In genomic region chr12:121989266-121989950, GRCh38 we compare ENCODE assay signal across 21 cellular contexts. TPM values are rescaled to one million over a fixed set of nuclear protein-coding genes. Genes with fewer than 3 reads are reported as not detected.
A peak's percentile ranks its signal among the peaks of the same experiment; 100 is the strongest.
DNase-seq lines count a peak whose midpoint lies in the region; ATAC-seq and TF ChIP-seq lines count a peak whose summit lies in the region.
"Had no signal": no experiment of that assay in that cellular context is flagged by ENCODE, and none has a peak within 500 bp of the region (broad histone marks: within the 10 kb centered on the region; RNA-seq: fewer than 3 reads in every experiment).

No MANE protein-coding gene starts in this region.

- no peak overlapping the region for H2AFZ ChIP-seq in OCI-LY3 (ENCODE audit: low read depth, low read length)
- H2AFZ ChIP-seq in neural progenitor cell (replicated peaks), result no peak overlapping the region

- H3K4me1 ChIP-seq in OCI-LY3 (ENCODE audit: low read length), result peaks cover 42% of the 10 kb centered on the region
- no peaks in the 10 kb centered on the region for H3K4me1 ChIP-seq in neural progenitor cell
- H3K4me1 ChIP-seq in endodermal cell (ENCODE audit: control insufficient read depth, insufficient read depth, low read length), result no peaks in the 10 kb centered on the region

- WGBS in endodermal cell (ENCODE audit: insufficient coverage in 1 of 2, insufficient read length in 1 of 2), 2 experiments, result 91 to 97% methylated on average over 4 to 11 of the region's 12 CpGs

- peak; percentile 63 for DNase-seq in DMS153 treated with DMSO at 0.1 percent for 48 hours (lab: John Stamatoyannopoulos, UW; ENCODE audit: unreplicated experiment)
- DNase-seq in NCI-H146 (lab: John Stamatoyannopoulos, UW), result peak; percentile 81
- no peak for DNase-seq in neural progenitor cell (ENCODE audit: low spot score)
- DNase-seq in activated T-cell treated with anti-CD3 and anti-CD28 coated beads, Interleukin-2, amount 50 U/mL, for 72 hours, result no peak
- DNase-seq in endodermal cell, result no peak
- DNase-seq: activated CD4-positive, alpha-beta memory T cell treated with anti-CD3 and anti-CD28 coated beads for 36 hours; activated gamma-delta T cell; activated naive CD8-positive, alpha-beta T cell treated with anti-CD3 and anti-CD28 coated beads, Interleukin-2, amount 50 U/mL, for 24 hours; CD8-positive, alpha-beta T cell; DMS53; GF-D8; left ventricle myocardium superior; NCI-H524 treated with DMSO at 0.1 percent for 48 hours; trophoblast cell had no signal

- no peak overlapping the region; the same call in 1 of the 2 replicates for H3K4me3 ChIP-seq in OCI-LY3 (ENCODE audit: low read length)
- no peak overlapping the region for H3K4me3 ChIP-seq in neural progenitor cell
- H3K4me3 ChIP-seq in endodermal cell (ENCODE audit: low read length), result no peak overlapping the region

- H3K79me2 ChIP-seq in OCI-LY3 (ENCODE audit: low read length), result no peaks in the 10 kb centered on the region
- H3K79me2 ChIP-seq in neural progenitor cell (ENCODE audit: low read depth), result no peaks in the 10 kb centered on the region

- no peak for TF ChIP-seq CTCF in OCI-LY3 (IDR thresholded peaks at IDR 0.05; ENCODE audit: low read depth, low read length)
- TF ChIP-seq CTCF in neural progenitor cell (IDR thresholded peaks at IDR 0.05), result no peak
- no peak for TF ChIP-seq CTCF in endodermal cell (conservative IDR thresholded peaks at IDR 0.05)

- H3K27me3 ChIP-seq in OCI-LY3 (ENCODE audit: low read depth, low read length) (no peaks in the 10 kb centered on the region), neural progenitor cell (no peaks in the 10 kb centered on the region), endodermal cell (ENCODE audit: control insufficient read depth, insufficient read depth, low read length, poor library complexity, severe bottlenecking) (no peaks in the 10 kb centered on the region)

- peak overlapping the region; percentile 97 for H3K27ac ChIP-seq in OCI-LY3 (ENCODE audit: low read length)
- H3K27ac ChIP-seq in neural progenitor cell, result no peak overlapping the region
- no peak overlapping the region for H3K27ac ChIP-seq in endodermal cell (ENCODE audit: low read depth, low read length)

- H3K27me3 Mint-ChIP-seq in neural progenitor cell (ENCODE audit: insufficient read depth, low read depth) (peaks cover 4% of the 10 kb centered on the region), endodermal cell (ENCODE audit: insufficient read depth) (no peaks in the 10 kb centered on the region)
- H3K27me3 Mint-ChIP-seq in activated T-cell treated with anti-CD3 and anti-CD28 coated beads, Interleukin-2, amount 50 U/mL, for 72 hours (ENCODE audit: low read depth), result no peaks in the 10 kb centered on the region
- H3K27me3 Mint-ChIP-seq: activated CD4-positive, alpha-beta memory T cell treated with anti-CD3 and anti-CD28 coated beads for 36 hours; activated naive CD8-positive, alpha-beta T cell treated with anti-CD3 and anti-CD28 coated beads, Interleukin-2, amount 50 U/mL, for 24 hours; central memory CD8-positive, alpha-beta T cell; progenitor cell of endocrine pancreas had no signal

- no peak for ATAC-seq in activated T-cell treated with anti-CD3 and anti-CD28 coated beads, Interleukin-2, amount 50 U/mL, for 72 hours (replicated peaks in 1 of 2)
- ATAC-seq in HG02973 (IDR thresholded peaks at IDR 0.05; ENCODE audit: unreplicated experiment) (no peak), GM18520 (IDR thresholded peaks at IDR 0.05; ENCODE audit: unreplicated experiment) (no peak)
- ATAC-seq: activated naive CD8-positive, alpha-beta T cell treated with anti-CD3 and anti-CD28 coated beads, Interleukin-2, amount 50 U/mL, for 24 hours; CD8-positive, alpha-beta T cell; left ventricle myocardium superior; Right ventricle myocardium inferior had no signal

- H3K9ac ChIP-seq in OCI-LY3 (ENCODE audit: low read length) (peak overlapping the region; percentile 68), neural progenitor cell (no peak overlapping the region), endodermal cell (ENCODE audit: extremely low read depth, low read length, poor library complexity, severe bottlenecking) (no peak overlapping the region)

- H3K4me2 ChIP-seq in OCI-LY3 (ENCODE audit: low read length), result peak overlapping the region; percentile 70
- no peak overlapping the region for H3K4me2 ChIP-seq in neural progenitor cell

- H3K9me3 ChIP-seq in OCI-LY3 (ENCODE audit: insufficient read depth, low read length) (no peaks in the 10 kb centered on the region), neural progenitor cell (ENCODE audit: low read depth) (no peaks in the 10 kb centered on the region), endodermal cell (ENCODE audit: control insufficient read depth, low read length) (no peaks in the 10 kb centered on the region)

- no peaks in the 10 kb centered on the region for H3F3A ChIP-seq in neural progenitor cell (ENCODE audit: low read depth)

- H3K36me3 ChIP-seq in OCI-LY3 (replicated peaks; ENCODE audit: low read depth, low read length) (no peaks in the 10 kb centered on the region), neural progenitor cell (no peaks in the 10 kb centered on the region), endodermal cell (ENCODE audit: control insufficient read depth, insufficient read depth, low read length) (no peaks in the 10 kb centered on the region)

- H3K4me3 Mint-ChIP-seq in neural progenitor cell, result no peak overlapping the region
- H3K4me3 Mint-ChIP-seq in activated T-cell treated with anti-CD3 and anti-CD28 coated beads, Interleukin-2, amount 50 U/mL, for 72 hours, result no peak overlapping the region
- no peak overlapping the region for H3K4me3 Mint-ChIP-seq in endodermal cell
- H3K4me3 Mint-ChIP-seq: activated CD4-positive, alpha-beta memory T cell treated with anti-CD3 and anti-CD28 coated beads for 36 hours; activated naive CD8-positive, alpha-beta T cell treated with anti-CD3 and anti-CD28 coated beads, Interleukin-2, amount 50 U/mL, for 24 hours; CD8-positive, alpha-beta T cell; central memory CD8-positive, alpha-beta T cell had no signal

- H4K20me1 ChIP-seq in OCI-LY3 (ENCODE audit: insufficient read depth, low read length) (no peaks in the 10 kb centered on the region), neural progenitor cell (ENCODE audit: low read depth) (no peaks in the 10 kb centered on the region)

- H3K9me3 Mint-ChIP-seq in neural progenitor cell (no peaks in the 10 kb centered on the region), endodermal cell (peaks cover 7% of the 10 kb centered on the region)
- no peaks in the 10 kb centered on the region for H3K9me3 Mint-ChIP-seq in activated T-cell treated with anti-CD3 and anti-CD28 coated beads, Interleukin-2, amount 50 U/mL, for 72 hours
- H3K9me3 Mint-ChIP-seq: activated CD4-positive, alpha-beta memory T cell treated with anti-CD3 and anti-CD28 coated beads for 36 hours; activated naive CD8-positive, alpha-beta T cell treated with anti-CD3 and anti-CD28 coated beads, Interleukin-2, amount 50 U/mL, for 24 hours; CD8-positive, alpha-beta T cell; central memory CD8-positive, alpha-beta T cell; nephron had no signal

- H3K4me1 Mint-ChIP-seq in neural progenitor cell (no peaks in the 10 kb centered on the region), endodermal cell (peaks cover 2% of the 10 kb centered on the region)
- H3K4me1 Mint-ChIP-seq in activated T-cell treated with anti-CD3 and anti-CD28 coated beads, Interleukin-2, amount 50 U/mL, for 72 hours (ENCODE audit: low read depth), result peaks cover 25% of the 10 kb centered on the region

- H3K27ac Mint-ChIP-seq in neural progenitor cell (peak overlapping the region; percentile 25), endodermal cell (no peak overlapping the region)
- no peak overlapping the region for H3K27ac Mint-ChIP-seq in activated T-cell treated with anti-CD3 and anti-CD28 coated beads, Interleukin-2, amount 50 U/mL, for 72 hours
- H3K27ac Mint-ChIP-seq: activated CD4-positive, alpha-beta memory T cell treated with anti-CD3 and anti-CD28 coated beads for 36 hours; activated naive CD8-positive, alpha-beta T cell treated with anti-CD3 and anti-CD28 coated beads, Interleukin-2, amount 50 U/mL, for 24 hours; CD8-positive, alpha-beta T cell; progenitor cell of endocrine pancreas had no signal

- no peaks in the 10 kb centered on the region for H3K36me3 Mint-ChIP-seq in neural progenitor cell
- H3K36me3 Mint-ChIP-seq in activated T-cell treated with anti-CD3 and anti-CD28 coated beads, Interleukin-2, amount 50 U/mL, for 72 hours (ENCODE audit: insufficient read depth in 2 of 2), result no peaks in the 10 kb centered on the region
- no peaks in the 10 kb centered on the region for H3K36me3 Mint-ChIP-seq in endodermal cell (ENCODE audit: low read depth)
- H3K36me3 Mint-ChIP-seq: activated CD4-positive, alpha-beta memory T cell treated with anti-CD3 and anti-CD28 coated beads for 36 hours; CD8-positive, alpha-beta T cell had no signal

RNA-seq across cellular contexts. Expression of gene BCL7A, which starts 32.3 kb away (rescaled TPM):
- total RNA-seq in neural progenitor cell (ENCODE audit: low replicate concordance) (22.1 and 41.3 TPM in 2 replicates), endodermal cell (10 to 100 TPM; 22.3 to 28.9 TPM)
- 10 to 100 TPM in 1 of 2 donors, 1 to 10 TPM in 1; 6.4 to 12.2 TPM for total RNA-seq in activated T-cell treated with anti-CD3 and anti-CD28 coated beads, Interleukin-2, amount 50 U/mL, for 72 hours
- 39.9 TPM for polyA plus RNA-seq in endodermal cell (2013, experiment 1 of 2)
- 39.2 TPM for polyA plus RNA-seq in endodermal cell (2013, experiment 2 of 2)

Comparison
In these comparisons a context has a peak if more than half of its experiments do, and no peak if none do; other contexts are left out.
1. DNase-seq: peak in DMS153 treated with DMSO at 0.1 percent for 48 hours (single experiment) and NCI-H146 (single experiment); none in neural progenitor cell (single experiment), activated T-cell treated with anti-CD3 and anti-CD28 coated beads, Interleukin-2, amount 50 U/mL, for 72 hours (0 of 2) and endodermal cell (single experiment).